In genomic region chr3:74089854-74090253, GRCh38 we compare ENCODE assay signal across 18 cellular contexts.
DNase-seq lines count a peak whose midpoint lies in the region; ATAC-seq, FAIRE-seq and TF ChIP-seq lines count a peak whose summit lies in the region.
"Had no signal": no experiment of that assay in that cellular context is flagged by ENCODE, and none has a peak within 500 bp of the region (broad histone marks: within the 10 kb centered on the region; RNA-seq: fewer than 3 reads in every experiment).

No MANE protein-coding gene starts in this region.

- H3K27me3 Mint-ChIP-seq in chondrocyte (ENCODE audit: low read depth) (no peaks in the 10 kb centered on the region), neural progenitor cell (ENCODE audit: insufficient read depth, low read depth) (no peaks in the 10 kb centered on the region)
- no peaks in the 10 kb centered on the region for H3K27me3 Mint-ChIP-seq in activated naive CD8-positive, alpha-beta T cell treated with anti-CD3 and anti-CD28 coated beads, Interleukin-2, amount 50 U/mL, for 24 hours

- H3K4me3 ChIP-seq in AG04450 (ENCODE audit: low read depth, low read length) (no peak overlapping the region), neural progenitor cell (no peak overlapping the region)
- H3K4me3 ChIP-seq: Peyer's patch had no signal

- H3K27ac Mint-ChIP-seq in chondrocyte (ENCODE audit: unreplicated experiment) (peak overlapping the region; percentile 60), neural progenitor cell (no peak overlapping the region)
- H3K27ac Mint-ChIP-seq in activated naive CD8-positive, alpha-beta T cell treated with anti-CD3 and anti-CD28 coated beads, Interleukin-2, amount 50 U/mL, for 24 hours = no peak overlapping the region
- no peak overlapping the region for H3K27ac Mint-ChIP-seq in stimulated activated effector memory CD8-positive, alpha-beta T cell treated with anti-CD3 and anti-CD28 coated beads, Interleukin-12 subunit alpha, Interleukin-12 subunit beta, amount 100 ng/mL, for 72 hours
- H3K27ac Mint-ChIP-seq: H9 had no signal

- H3K4me3 Mint-ChIP-seq in chondrocyte (ENCODE audit: unreplicated experiment) (no peak overlapping the region), neural progenitor cell (no peak overlapping the region)
- no peak overlapping the region for H3K4me3 Mint-ChIP-seq in activated naive CD8-positive, alpha-beta T cell treated with anti-CD3 and anti-CD28 coated beads, Interleukin-2, amount 50 U/mL, for 24 hours
- H3K4me3 Mint-ChIP-seq in stimulated activated effector memory CD8-positive, alpha-beta T cell treated with anti-CD3 and anti-CD28 coated beads, Interleukin-12 subunit alpha, Interleukin-12 subunit beta, amount 100 ng/mL, for 72 hours = no peak overlapping the region
- H3K4me3 Mint-ChIP-seq: H9 had no signal

- H3K4me1 Mint-ChIP-seq in chondrocyte (ENCODE audit: low read depth) = peaks cover 11% of the 10 kb centered on the region
- peaks cover 6% of the 10 kb centered on the region for H3K4me1 Mint-ChIP-seq in neural progenitor cell
- no peaks in the 10 kb centered on the region for H3K4me1 Mint-ChIP-seq in activated naive CD8-positive, alpha-beta T cell treated with anti-CD3 and anti-CD28 coated beads, Interleukin-2, amount 50 U/mL, for 24 hours
- H3K4me1 Mint-ChIP-seq in stimulated activated effector memory CD8-positive, alpha-beta T cell treated with anti-CD3 and anti-CD28 coated beads, Interleukin-12 subunit alpha, Interleukin-12 subunit beta, amount 100 ng/mL, for 72 hours = no peaks in the 10 kb centered on the region

- H3K9me3 Mint-ChIP-seq in chondrocyte (ENCODE audit: low read depth) (peaks cover 4% of the 10 kb centered on the region), neural progenitor cell (peaks cover 2% of the 10 kb centered on the region)
- peaks cover 7% of the 10 kb centered on the region for H3K9me3 Mint-ChIP-seq in activated naive CD8-positive, alpha-beta T cell treated with anti-CD3 and anti-CD28 coated beads, Interleukin-2, amount 50 U/mL, for 24 hours
- peaks cover 18% of the 10 kb centered on the region for H3K9me3 Mint-ChIP-seq in stimulated activated effector memory CD8-positive, alpha-beta T cell treated with anti-CD3 and anti-CD28 coated beads, Interleukin-12 subunit alpha, Interleukin-12 subunit beta, amount 100 ng/mL, for 72 hours
- H3K9me3 Mint-ChIP-seq: H9 had no signal

- H3K9me3 ChIP-seq in AG04450 (ENCODE audit: control insufficient read depth, insufficient read depth, low read length) = no peaks in the 10 kb centered on the region
- no peaks in the 10 kb centered on the region for H3K9me3 ChIP-seq in neural progenitor cell (ENCODE audit: low read depth)
- H3K9me3 ChIP-seq: Peyer's patch had no signal

- no peaks in the 10 kb centered on the region for H3K79me2 ChIP-seq in neural progenitor cell (ENCODE audit: low read depth)

- H3K36me3 ChIP-seq in neural progenitor cell = no peaks in the 10 kb centered on the region
- H3K36me3 ChIP-seq: Peyer's patch had no signal

- no peaks in the 10 kb centered on the region for H3K27me3 ChIP-seq in AG04450 (ENCODE audit: control insufficient read depth, insufficient read depth, low read length)
- H3K27me3 ChIP-seq in neural progenitor cell = no peaks in the 10 kb centered on the region
- H3K27me3 ChIP-seq: Peyer's patch had no signal

- no peak overlapping the region for H2AFZ ChIP-seq in neural progenitor cell (replicated peaks)

- H3K4me1 ChIP-seq in neural progenitor cell = peaks cover 8% of the 10 kb centered on the region
- H3K4me1 ChIP-seq: Peyer's patch had no signal

- H3K36me3 Mint-ChIP-seq in chondrocyte (ENCODE audit: low read depth) = no peaks in the 10 kb centered on the region
- H3K36me3 Mint-ChIP-seq in neural progenitor cell = no peaks in the 10 kb centered on the region
- H3K36me3 Mint-ChIP-seq in activated naive CD8-positive, alpha-beta T cell treated with anti-CD3 and anti-CD28 coated beads, Interleukin-2, amount 50 U/mL, for 24 hours (ENCODE audit: low read depth) = no peaks in the 10 kb centered on the region
- no peaks in the 10 kb centered on the region for H3K36me3 Mint-ChIP-seq in stimulated activated effector memory CD8-positive, alpha-beta T cell treated with anti-CD3 and anti-CD28 coated beads, Interleukin-12 subunit alpha, Interleukin-12 subunit beta, amount 100 ng/mL, for 72 hours

- H3K27ac ChIP-seq in AG04450 (ENCODE audit: low read depth, low read length) (peak overlapping the region; percentile 3), neural progenitor cell (no peak overlapping the region)
- H3K27ac ChIP-seq: C4-2B, Peyer's patch had no signal

- TF ChIP-seq CTCF in AG04450 (IDR thresholded peaks at IDR 0.05; ENCODE audit: low read depth, low read length) = no peak
- TF ChIP-seq CTCF in chondrocyte (IDR thresholded peaks at IDR 0.05) = no peak
- no peak for TF ChIP-seq CTCF in neural progenitor cell (IDR thresholded peaks at IDR 0.05)

- H3F3A ChIP-seq in neural progenitor cell (ENCODE audit: low read depth) = no peaks in the 10 kb centered on the region

- FAIRE-seq in frontal cortex (lab: Jason Lieb, UNC) = no peak
- FAIRE-seq: HepG2 had no signal

- H4K20me1 ChIP-seq in neural progenitor cell (ENCODE audit: low read depth) = no peaks in the 10 kb centered on the region

- no peak overlapping the region for H3K9ac ChIP-seq in neural progenitor cell

- no peak for ATAC-seq in activated naive CD8-positive, alpha-beta T cell treated with anti-CD3 and anti-CD28 coated beads, Interleukin-2, amount 50 U/mL, for 24 hours
- no peak for ATAC-seq in stimulated activated effector memory CD8-positive, alpha-beta T cell treated with anti-CD3 and anti-CD28 coated beads, Interleukin-12 subunit alpha, Interleukin-12 subunit beta, amount 100 ng/mL, for 72 hours
- ATAC-seq: HepG2 had no signal

- POLR2A ChIA-PET in AG04450 (lab: Yijun Ruan, JAX) = no interaction called here

- CTCF ChIA-PET in AG04450 (lab: Charles Lee) = no interaction called here

- H3K4me2 ChIP-seq in neural progenitor cell = no peak overlapping the region

- DNase-seq in AG04450 (ENCODE audit: low read depth, low spot score) (no peak), GM03348 (ENCODE audit: low spot score) (peak; percentile 58), chondrocyte (ENCODE audit: low spot score) (no peak), neural progenitor cell (ENCODE audit: low spot score) (peak; percentile 5), frontal cortex (ENCODE audit: low spot score in 2 of 2) (no peak), mesenteric fat pad (ENCODE audit: low spot score) (no peak)
- no peak for DNase-seq in activated naive CD8-positive, alpha-beta T cell treated with anti-CD3 and anti-CD28 coated beads, Interleukin-2, amount 50 U/mL, for 24 hours
- DNase-seq in stimulated activated effector memory CD8-positive, alpha-beta T cell treated with anti-CD3 and anti-CD28 coated beads, Interleukin-12 subunit alpha, Interleukin-12 subunit beta, amount 100 ng/mL, for 72 hours (ENCODE audit: low spot score in 2 of 2) = no peak
- DNase-seq: DMS153, H9, Karpas-422, NCI-H345, NCI-H774, Peyer's patch, SIG-M5, SW 1271 had no signal

Comparison
In these comparisons a context has a peak if more than half of its experiments do, and no peak if none do; other contexts are left out.
1. DNase-seq: peak in GM03348 (single experiment) and neural progenitor cell (single experiment); none in AG04450 (single experiment), chondrocyte (single experiment), activated naive CD8-positive, alpha-beta T cell treated with anti-CD3 and anti-CD28 coated beads, Interleukin-2, amount 50 U/mL, for 24 hours (single experiment), frontal cortex (0 of 2), stimulated activated effector memory CD8-positive, alpha-beta T cell treated with anti-CD3 and anti-CD28 coated beads, Interleukin-12 subunit alpha, Interleukin-12 subunit beta, amount 100 ng/mL, for 72 hours (0 of 2) and mesenteric fat pad (single experiment).